Comparison of ENCODE assay signal across 12 cellular contexts in the genomic region with DNA sequence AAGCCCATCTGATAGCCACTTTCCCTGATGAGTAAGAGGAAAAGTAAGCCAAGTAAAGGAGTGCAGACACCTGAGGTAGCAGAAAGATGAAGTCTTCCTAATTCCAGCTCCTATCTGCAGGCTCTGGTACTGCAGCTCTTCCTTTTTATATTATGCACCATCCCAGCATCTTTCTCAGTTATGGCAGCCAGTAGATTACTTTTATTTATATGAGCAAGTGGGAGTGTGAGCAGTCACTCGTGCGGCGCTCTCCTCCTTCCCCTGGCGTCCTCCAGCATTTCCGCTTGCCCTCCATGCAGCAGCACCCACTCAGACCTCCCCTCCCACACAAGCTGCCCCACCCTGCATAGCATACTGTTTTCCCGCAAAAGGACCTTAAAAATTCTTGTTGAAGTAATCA.
DNase-seq lines count a peak whose midpoint lies in the region; ATAC-seq and TF ChIP-seq lines count a peak whose summit lies in the region.
"Had no signal": no experiment of that assay in that cellular context is flagged by ENCODE, and none has a peak within 500 bp of the region (broad histone marks: within the 10 kb centered on the region; RNA-seq: fewer than 3 reads in every experiment).

No MANE protein-coding gene starts in this region.

- peaks cover 6 to 59% (median 54%) of the 10 kb centered on the region in 4 donors for H3K4me1 Mint-ChIP-seq in naive thymus-derived CD8-positive, alpha-beta T cell

- H3K4me3 ChIP-seq in SK-N-SH (ENCODE audit: low read depth in 2 of 2, low read length in 1 of 2) (no peak overlapping the region), OCI-LY3 (ENCODE audit: low read length) (no peak overlapping the region), epithelial cell of proximal tubule (ENCODE audit: low read depth, low read length) (no peak overlapping the region), testis (no peak overlapping the region)

- CTCF ChIA-PET in SK-N-SH (lab: Yijun Ruan, JAX) = interaction anchor here (1.0 to 1.4 kb wide), 4 partner anchors 9 to 271 kb away, joined by 3 to 8 read pairs (median 4); no protein-coding TSS in a partner anchor

- H3K27me3 ChIP-seq in SK-N-SH (ENCODE audit: insufficient read depth) = no peaks in the 10 kb centered on the region
- no peaks in the 10 kb centered on the region for H3K27me3 ChIP-seq in OCI-LY3 (ENCODE audit: low read depth, low read length)
- no peaks in the 10 kb centered on the region for H3K27me3 ChIP-seq in testis

- H3K36me3 ChIP-seq in SK-N-SH (replicated peaks in 1 of 2; ENCODE audit: control insufficient read depth in 1 of 2, insufficient read depth in 2 of 2, low read length in 1 of 2) = no peaks in the 10 kb centered on the region
- no peaks in the 10 kb centered on the region for H3K36me3 ChIP-seq in OCI-LY3 (replicated peaks; ENCODE audit: low read depth, low read length)
- no peaks in the 10 kb centered on the region for H3K36me3 ChIP-seq in testis (ENCODE audit: low read depth, missing control alignments)

- no peak for TF ChIP-seq EP300 in SK-N-SH (IDR thresholded peaks at IDR 0.05; ENCODE audit: borderline replicate concordance in 1 of 2, low read depth in 1 of 2, low read length in 1 of 2)

- H3K9me3 ChIP-seq in SK-N-SH = no peaks in the 10 kb centered on the region
- H3K9me3 ChIP-seq in OCI-LY3 (ENCODE audit: insufficient read depth, low read length) = no peaks in the 10 kb centered on the region
- H3K9me3 ChIP-seq in testis = no peaks in the 10 kb centered on the region

- H3K36me3 Mint-ChIP-seq in naive thymus-derived CD8-positive, alpha-beta T cell = peaks cover 0 to 23% (median 21%) of the 10 kb centered on the region in 3 donors

- peak; percentile 52; the same call in 1 of the 2 replicates for TF ChIP-seq CTCF in SK-N-SH (IDR thresholded peaks at IDR 0.05)
- 0 out of 2 replicates have a peak, but pooled peaks have one; percentile 7 for TF ChIP-seq CTCF in OCI-LY3 (IDR thresholded peaks at IDR 0.05; ENCODE audit: low read depth, low read length)
- TF ChIP-seq CTCF in epithelial cell of proximal tubule (conservative IDR thresholded peaks at IDR 0.05; ENCODE audit: low read depth, low read length) = peak; percentile 60
- peak; percentile 28 to 61 (median 32) for TF ChIP-seq CTCF in testis (IDR thresholded peaks at IDR 0.05)

- H3K79me2 ChIP-seq in SK-N-SH (ENCODE audit: insufficient read depth) (no peaks in the 10 kb centered on the region), OCI-LY3 (ENCODE audit: low read length) (no peaks in the 10 kb centered on the region)

- peaks cover 0 to 24% (median 10%) of the 10 kb centered on the region in 9 donors for H3K9me3 Mint-ChIP-seq in naive thymus-derived CD8-positive, alpha-beta T cell

- H3K27ac Mint-ChIP-seq in naive thymus-derived CD8-positive, alpha-beta T cell = peak overlapping the region in 4 of 10 donors; percentile 17 to 74 (median 54)
- H3K27ac Mint-ChIP-seq: activated naive CD4-positive, alpha-beta T cell treated with anti-CD3 and anti-CD28 coated beads, Interleukin-2, amount 10 ng/mL, durations not matched to agents 7 days and 5 days had no signal

- H3K4me3 Mint-ChIP-seq in naive thymus-derived CD8-positive, alpha-beta T cell = no peak overlapping the region
- H3K4me3 Mint-ChIP-seq: activated naive CD4-positive, alpha-beta T cell treated with anti-CD3 and anti-CD28 coated beads, Interleukin-2, amount 10 ng/mL, durations not matched to agents 7 days and 5 days had no signal

- H3K9me2 ChIP-seq in SK-N-SH = no peaks in the 10 kb centered on the region

- ATAC-seq in SK-N-SH treated with all-trans-retinoic acid at 6 μM for 48 hours (no peak), HG02884 (IDR thresholded peaks at IDR 0.05; ENCODE audit: unreplicated experiment) (no peak)
- ATAC-seq in naive thymus-derived CD8-positive, alpha-beta T cell = no peak

- WGBS in SK-N-SH (ENCODE audit: low lambda C conversion rate) = 89% methylated on average over 6 of the region's 6 CpGs
- WGBS in testis, 2 donors = 48 to 55% methylated on average over 6 of the region's 6 CpGs

- intact Hi-C loops in testis (cut with DNase I; ENCODE audit: low total_unique reads) = no loop called here

- H2AFZ ChIP-seq in SK-N-SH (ENCODE audit: low read depth) (no peak overlapping the region), OCI-LY3 (ENCODE audit: low read depth, low read length) (no peak overlapping the region)

- H3K4me1 ChIP-seq in SK-N-SH (ENCODE audit: control insufficient read depth in 1 of 2, insufficient read depth in 2 of 2, low read depth in 1 of 2, low read length in 1 of 2) (no peaks in the 10 kb centered on the region; a peak in 1 of 4 replicates), OCI-LY3 (ENCODE audit: low read length) (peaks cover 7% of the 10 kb centered on the region), testis (peaks cover 4% of the 10 kb centered on the region)

- POLR2A ChIA-PET in SK-N-SH (lab: Yijun Ruan, JAX) = no interaction called here
- POLR2A ChIA-PET in naive thymus-derived CD8-positive, alpha-beta T cell (lab: Charles Lee) = no interaction called here

- DNase-seq in SK-N-SH = peak; percentile 10
- DNase-seq in epithelial cell of proximal tubule (ENCODE audit: low read depth) = no peak
- peak; percentile 19 for DNase-seq in testis
- DNase-seq in middle frontal gyrus (ENCODE audit: extremely low spot score, low spot score) = no peak
- DNase-seq in naive thymus-derived CD8-positive, alpha-beta T cell = no peak
- DNase-seq: activated CD4-positive, alpha-beta T cell treated with anti-CD3 and anti-CD28 coated beads for 1 hour; activated naive CD4-positive, alpha-beta T cell treated with anti-CD3 and anti-CD28 coated beads, Interleukin-2, amount 10 ng/mL, durations not matched to agents 7 days and 5 days; NCI-H187 treated with DMSO at 0.1 percent for 48 hours; stimulated activated CD4-positive, alpha-beta T cell treated with anti-CD3 and anti-CD28 coated beads, Interleukin-4, amount 100 ng/mL, for 24 hours had no signal

- no peak overlapping the region for H3K27ac ChIP-seq in SK-N-SH (ENCODE audit: low read depth in 2 of 2, low read length in 1 of 2)
- no peak overlapping the region for H3K27ac ChIP-seq in OCI-LY3 (ENCODE audit: low read length)
- no peak overlapping the region for H3K27ac ChIP-seq in testis

- no peaks in the 10 kb centered on the region for H3K27me3 Mint-ChIP-seq in naive thymus-derived CD8-positive, alpha-beta T cell
- H3K27me3 Mint-ChIP-seq: activated naive CD4-positive, alpha-beta T cell treated with anti-CD3 and anti-CD28 coated beads, Interleukin-2, amount 10 ng/mL, durations not matched to agents 7 days and 5 days had no signal

- no peak for TF ChIP-seq RAD21 in SK-N-SH (IDR thresholded peaks at IDR 0.05; ENCODE audit: low read length)

- H3K9ac ChIP-seq in SK-N-SH (no peak overlapping the region), OCI-LY3 (ENCODE audit: low read length) (no peak overlapping the region)

- peaks cover 7% of the 10 kb centered on the region for H3F3A ChIP-seq in SK-N-SH (replicated peaks; ENCODE audit: insufficient read depth)

- H4K20me1 ChIP-seq in SK-N-SH (ENCODE audit: insufficient read depth) = no peaks in the 10 kb centered on the region
- no peaks in the 10 kb centered on the region for H4K20me1 ChIP-seq in OCI-LY3 (ENCODE audit: insufficient read depth, low read length)

- H3K4me2 ChIP-seq in SK-N-SH = no peak overlapping the region
- no peak overlapping the region for H3K4me2 ChIP-seq in OCI-LY3 (ENCODE audit: low read length)

- no peak for TF ChIP-seq POLR2A in testis (IDR thresholded peaks at IDR 0.05)

TF ChIP-seq in SK-N-SH, 30 proteins besides CTCF, POLR2A, EP300 and RAD21 (continues in another document):
- TF ChIP-seq ELF1 (IDR thresholded peaks at IDR 0.05) (no peak), JUND (IDR thresholded peaks at IDR 0.05) (no peak), MEF2A (IDR thresholded peaks at IDR 0.05; ENCODE audit: borderline replicate concordance, low read depth) (no peak), CHD2 (IDR thresholded peaks at IDR 0.05; ENCODE audit: low read length, partially characterized antibody) (no peak), FOXJ3 (CRISPR knock-in tag; IDR thresholded peaks at IDR 0.05) (no peak), SIN3A (IDR thresholded peaks at IDR 0.05; ENCODE audit: borderline replicate concordance, low read depth, low read length) (no peak)
- TF ChIP-seq, protein P1, sequence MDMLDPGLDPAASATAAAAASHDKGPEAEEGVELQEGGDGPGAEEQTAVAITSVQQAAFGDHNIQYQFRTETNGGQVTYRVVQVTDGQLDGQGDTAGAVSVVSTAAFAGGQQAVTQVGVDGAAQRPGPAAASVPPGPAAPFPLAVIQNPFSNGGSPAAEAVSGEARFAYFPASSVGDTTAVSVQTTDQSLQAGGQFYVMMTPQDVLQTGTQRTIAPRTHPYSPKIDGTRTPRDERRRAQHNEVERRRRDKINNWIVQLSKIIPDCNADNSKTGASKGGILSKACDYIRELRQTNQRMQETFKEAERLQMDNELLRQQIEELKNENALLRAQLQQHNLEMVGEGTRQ (IDR thresholded peaks at IDR 0.05; ENCODE audit: borderline replicate concordance, low read depth, low read length) = no peak

TF ChIP-seq in SK-N-SH treated with all-trans-retinoic acid at 6 μM for 48 hours, 23 proteins besides CTCF, POLR2A, EP300 and RAD21 (continues in another document):
- TF ChIP-seq TSHZ2 (CRISPR knock-in tag; IDR thresholded peaks at IDR 0.05) = no peak

Comparison
In these comparisons a context has a peak if more than half of its experiments do, and no peak if none do; other contexts are left out.
1. DNase-seq: peak in SK-N-SH (single experiment) and testis (single experiment); none in epithelial cell of proximal tubule (single experiment), middle frontal gyrus (single experiment) and naive thymus-derived CD8-positive, alpha-beta T cell (0 of 10).
2. CTCF ChIP-seq: peak in every context shown above with its lines; median percentile 60 in epithelial cell of proximal tubule; 52 in SK-N-SH; 32 in testis; 7 in OCI-LY3.